Comparison of ENCODE assay signal across 4 cellular contexts in the genomic region with DNA sequence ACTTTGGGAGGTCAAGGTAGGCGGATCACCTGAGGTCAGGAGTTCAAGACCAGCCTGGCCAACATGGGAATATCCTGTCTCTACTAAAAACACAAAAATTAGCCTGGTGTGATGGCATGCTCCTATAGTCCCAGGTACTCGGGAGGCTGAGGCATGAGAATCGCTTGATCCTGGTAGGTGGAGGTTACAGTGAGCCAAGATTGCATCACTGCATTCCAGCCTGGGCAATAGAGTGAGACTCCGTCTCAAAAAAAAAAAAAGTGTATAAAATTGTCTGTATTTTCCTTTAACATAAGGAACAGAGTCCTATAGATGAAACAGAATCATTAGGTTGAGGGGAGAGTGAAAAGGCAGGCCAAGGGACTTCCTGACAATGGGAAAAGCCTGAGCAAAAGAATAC. TPM values are rescaled to one million over a fixed set of nuclear protein-coding genes. Genes with fewer than 3 reads are reported as not detected.
A peak's percentile ranks its signal among the peaks of the same experiment; 100 is the strongest.
DNase-seq lines count a peak whose midpoint lies in the region; ATAC-seq, FAIRE-seq and TF ChIP-seq lines count a peak whose summit lies in the region.
"Not testable (repeated sequence)": the region's sequence is repeated elsewhere in the genome, so short reads cannot be mapped to it uniquely, and the experiment has no call there.

No MANE protein-coding gene starts in this region.

- not testable (repeated sequence) for H3K4me3 ChIP-seq in HEK293 (ENCODE audit: low read depth, low read length); K562; HepG2 (replicated peaks in 1 of 3; ENCODE audit: insufficient read depth in 1 of 3, low read depth in 2 of 3, low read length in 3 of 3)

- intact Hi-C loops in K562 (cut with micrococcal nuclease); HepG2 (cut with micrococcal nuclease; ENCODE audit: unreplicated experiment): not testable (repeated sequence)

- H3K9ac ChIP-seq in K562 (ENCODE audit: insufficient read depth in 1 of 2, low read depth in 2 of 2, low read length in 2 of 2); HepG2 (ENCODE audit: insufficient read depth, low read depth, low read length): not testable (repeated sequence)

- H3K36me3 Mint-ChIP-seq in stimulated activated naive B cell treated with anti-CD40 and anti-IgM and Interleukin-4, amounts not matched to agents 10 μg/mL and 1 μg/mL and 100 μg/mL, for 72 hours: peaks cover 9 to 37% of the 10 kb centered on the region in 2 donors

- not testable (repeated sequence) for H3K9me3 Mint-ChIP-seq in stimulated activated naive B cell treated with anti-CD40 and anti-IgM and Interleukin-4, amounts not matched to agents 10 μg/mL and 1 μg/mL and 100 μg/mL, for 72 hours

- TF ChIP-seq RAD21 in K562 (CRISPR knock-in tag; conservative IDR thresholded peaks at IDR 0.05 in 1 of 2, IDR thresholded peaks at IDR 0.05 in 1 of 2); HepG2 (CRISPR knock-in tag; IDR thresholded peaks at IDR 0.05): not testable (repeated sequence)

- WGBS in K562 (ENCODE audit: insufficient coverage, low coverage, missing lambda C conversion rate): 4% methylated on average over 4 of the region's 4 CpGs
- WGBS in HepG2 (ENCODE audit: low lambda C conversion rate): 15% methylated on average over 4 of the region's 4 CpGs

- H3K9me1 ChIP-seq in K562 (ENCODE audit: control insufficient read depth, insufficient read depth, low read length): not testable (repeated sequence)

- not testable (repeated sequence) for H4K20me1 ChIP-seq in K562 (replicated peaks; ENCODE audit: control insufficient read depth, insufficient read depth, low read length); HepG2 (ENCODE audit: insufficient read depth, low read length)

- peak overlapping the region; percentile 9 for H3K27ac Mint-ChIP-seq in stimulated activated naive B cell treated with anti-CD40 and anti-IgM and Interleukin-4, amounts not matched to agents 10 μg/mL and 1 μg/mL and 100 μg/mL, for 72 hours

- not testable (repeated sequence) for H2AFZ ChIP-seq in K562 (ENCODE audit: low read depth, low read length); HepG2 (ENCODE audit: low read length)

- POLR2A ChIA-PET in HEK293 (lab: Yijun Ruan, JAX); K562 (lab: Yijun Ruan, JAX); HepG2 (lab: Yijun Ruan, JAX): not testable (repeated sequence)

- TF ChIP-seq EP300 in K562 (IDR thresholded peaks at IDR 0.05; ENCODE audit: low read length); HepG2 (IDR thresholded peaks at IDR 0.05; ENCODE audit: low read depth in 2 of 2, low read length in 2 of 2); HepG2 (CRISPR knock-in tag; IDR thresholded peaks at IDR 0.05; ENCODE audit: borderline replicate concordance): not testable (repeated sequence)

- TF ChIP-seq CTCF in HEK293 (tag by site-specific recombination; IDR thresholded peaks at IDR 0.05); K562 (IDR thresholded peaks at IDR 0.05 in 2 of 3, conservative IDR thresholded peaks at IDR 0.05 in 1 of 3; ENCODE audit: insufficient read depth in 2 of 3, low read depth in 1 of 3, low read length in 3 of 3); HepG2 (CRISPR knock-in tag; IDR thresholded peaks at IDR 0.05): not testable (repeated sequence)

- not testable (repeated sequence) for H3K4me2 ChIP-seq in K562 (ENCODE audit: insufficient read depth, low read length); HepG2 (ENCODE audit: low read depth, low read length)

- H3K9me3 ChIP-seq in HEK293 (ENCODE audit: control insufficient read depth, insufficient read depth, low read depth, low read length); K562 (replicated peaks; ENCODE audit: control insufficient read depth, insufficient read depth, low read depth, low read length); HepG2 (ENCODE audit: low read length): not testable (repeated sequence)

- H3K27me3 Mint-ChIP-seq in stimulated activated naive B cell treated with anti-CD40 and anti-IgM and Interleukin-4, amounts not matched to agents 10 μg/mL and 1 μg/mL and 100 μg/mL, for 72 hours: not testable (repeated sequence)

- H3K36me3 ChIP-seq in HEK293 (ENCODE audit: control insufficient read depth in 2 of 2, insufficient read depth in 1 of 2, low read length in 2 of 2); K562 (ENCODE audit: control insufficient read depth, insufficient read depth, low read length); HepG2 (replicated peaks in 1 of 2; ENCODE audit: control insufficient read depth in 1 of 2, insufficient read depth in 2 of 2, low read length in 2 of 2): not testable (repeated sequence)

- not testable (repeated sequence) for H3K4me3 Mint-ChIP-seq in stimulated activated naive B cell treated with anti-CD40 and anti-IgM and Interleukin-4, amounts not matched to agents 10 μg/mL and 1 μg/mL and 100 μg/mL, for 72 hours

- H3K4me1 Mint-ChIP-seq in stimulated activated naive B cell treated with anti-CD40 and anti-IgM and Interleukin-4, amounts not matched to agents 10 μg/mL and 1 μg/mL and 100 μg/mL, for 72 hours: peaks cover 23 to 48% of the 10 kb centered on the region in 2 donors

- H3K79me2 ChIP-seq in K562 (ENCODE audit: control insufficient read depth, insufficient read depth, low read length); HepG2 (ENCODE audit: insufficient read depth, low read length): not testable (repeated sequence)

- not testable (repeated sequence) for H3K27ac ChIP-seq in HEK293 (ENCODE audit: extremely low read depth, low read depth, low read length); K562 (ENCODE audit: extremely low read depth, low read depth, low read length); HepG2 (ENCODE audit: extremely low read length, insufficient read depth, low read length)

- in situ Hi-C loops in K562 (cut with MboI); HepG2 (cut with HindIII; ENCODE audit: extremely low pct_ligation_motif_present, low pct_unique_long_range_greater_than_20kb): not testable (repeated sequence)

- ATAC-seq in K562; HepG2; stimulated activated naive B cell treated with anti-CD40 and anti-IgM and Interleukin-4, amounts not matched to agents 10 μg/mL and 1 μg/mL and 100 μg/mL, for 72 hours (replicated peaks): not testable (repeated sequence)

- FAIRE-seq in K562 (lab: Jason Lieb, UNC); HepG2 (lab: Jason Lieb, UNC): not testable (repeated sequence)

- not testable (repeated sequence) for H3K4me1 ChIP-seq in HEK293 (ENCODE audit: control insufficient read depth, insufficient read depth, low read length); K562 (replicated peaks in 1 of 2; ENCODE audit: control insufficient read depth in 2 of 2, insufficient read depth in 2 of 2, low read length in 2 of 2)
- peaks cover 25% of the 10 kb centered on the region for H3K4me1 ChIP-seq in HepG2 (ENCODE audit: insufficient read depth, low read length)

- not testable (repeated sequence) for BruUV-seq in K562 (replicated peaks; lab: Mats Ljungman, UMichigan); HepG2 (replicated peaks; lab: Mats Ljungman, UMichigan)

- H3K27me3 ChIP-seq in K562 (ENCODE audit: control insufficient read depth in 2 of 2, insufficient read depth in 2 of 2, low read length in 2 of 2) (peaks cover 22 to 34% of the 10 kb centered on the region in 2 experiments; a peak in 4 of 5 replicates), HepG2 (ENCODE audit: control insufficient read depth in 1 of 2, insufficient read depth in 2 of 2, low read length in 2 of 2) (peaks cover 7 to 38% of the 10 kb centered on the region in 2 experiments; a peak in 4 of 5 replicates)

- TF ChIP-seq POLR2A in K562 (conservative IDR thresholded peaks at IDR 0.05); HepG2 (IDR thresholded peaks at IDR 0.05; ENCODE audit: insufficient read depth in 1 of 2, low read depth in 2 of 2, low read length in 2 of 2): not testable (repeated sequence)

- CTCF ChIA-PET in HEK293 (lab: Yijun Ruan, JAX); K562 (lab: Yijun Ruan, JAX; ENCODE audit: low intra/inter-chr PET ratio); HepG2 (lab: Yijun Ruan, JAX; ENCODE audit: low intra/inter-chr PET ratio, low total read pairs): not testable (repeated sequence)

- not testable (repeated sequence) for DNase-seq in K562 (ENCODE audit: extremely low read depth in 1 of 4, low spot score in 3 of 4); HepG2 (ENCODE audit: low spot score); stimulated activated naive B cell treated with anti-CD40 and anti-IgM and Interleukin-4, amounts not matched to agents 10 μg/mL and 1 μg/mL and 100 μg/mL, for 72 hours

RNA-seq across cellular contexts. Expression of gene PLCG2, which starts 16.8 kb away (rescaled TPM):
- 18.9 and 24.9 TPM in 2 replicates for total RNA-seq in K562 (2011; cell fraction: chromatin; rRNA removed; ENCODE audit: low replicate concordance)
- total RNA-seq in K562 (2011; cell fraction: nucleolus; rRNA removed): 10.9 and 11.8 TPM in 2 replicates
- 12.5 and 14.6 TPM in 2 replicates for total RNA-seq in K562 (2011; cell fraction: nucleoplasm; rRNA removed)
- total RNA-seq in K562 (2014; rRNA removed): 1.7 and 4.0 TPM in 2 replicates
- total RNA-seq in K562 (2014; rRNA removed; fragmentation: Illumina TruSeq; extraction: Trizol): 2.7 and 3.3 TPM in 2 replicates
- total RNA-seq in K562 (2015; rRNA removed; fragmentation: Illumina TruSeq; extraction: Trizol): 3.9 and 4.0 TPM in 2 replicates
- 7.1 and 8.6 TPM in 2 replicates for total RNA-seq in K562 (2021)
- polyA plus RNA-seq in K562 (2011; rRNA removed): 4.2 and 7.9 TPM in 2 replicates
- 3.7 and 4.9 TPM in 2 replicates for polyA plus RNA-seq in K562 (2011; cell fraction: cytosol; rRNA removed)
- polyA plus RNA-seq in K562 (2011; cell fraction: nucleus; rRNA removed): 15.0 and 22.1 TPM in 2 replicates
- 3.7 and 12.8 TPM in 2 replicates for polyA plus RNA-seq in K562 (2012)
- 2.6 and 3.1 TPM in 2 replicates for polyA plus RNA-seq in K562 (2014; fragmentation: Illumina TruSeq; extraction: Trizol)
- polyA plus RNA-seq in K562 (2014; fragmentation: Nextera tagmentation; extraction: Ambion mirVana): 1 to 10 TPM in 1 of 2 experiments, under 1 TPM in 1; 0.94 to 1.0 TPM
- 1.9 TPM in 2 replicates for polyA plus RNA-seq in K562 (2014; rRNA removed)
- 9.3 and 12.6 TPM in 2 replicates for polyA minus RNA-seq in K562 (2011; rRNA and poly(A)+ RNA removed)
- 8.3 and 9.6 TPM in 2 replicates for polyA minus RNA-seq in K562 (2011; cell fraction: cytosol; rRNA and poly(A)+ RNA removed)
- polyA minus RNA-seq in K562 (2011; cell fraction: nucleus; rRNA and poly(A)+ RNA removed): 11.0 and 21.5 TPM in 2 replicates
- 0.13 TPM in 1 of 2 replicates, not detected in the other for total RNA-seq in HepG2 (2016; rRNA removed; fragmentation: Illumina TruSeq; extraction: Trizol)
- total RNA-seq in HepG2 (2016; cell fraction: cytosol; rRNA removed; fragmentation: Illumina TruSeq; extraction: Trizol; ENCODE audit: low read depth): under 0.01 TPM in 1 of 2 replicates, not detected in the other
- 0.06 TPM in 1 of 2 replicates, not detected in the other for total RNA-seq in HepG2 (2016; cell fraction: insoluble cytoplasmic fraction; rRNA removed; fragmentation: Illumina TruSeq; extraction: Trizol)
- not detected in 2 replicates for total RNA-seq in HepG2 (2016; cell fraction: membrane; rRNA removed; fragmentation: Illumina TruSeq; extraction: Trizol)
- total RNA-seq in HepG2 (2016; cell fraction: nucleus; rRNA removed; fragmentation: Illumina TruSeq; extraction: Trizol): not detected in 2 replicates
- 0.18 and 0.63 TPM in 2 replicates for polyA plus RNA-seq in HepG2 (2011; rRNA removed)
- polyA plus RNA-seq in HepG2 (2011; cell fraction: cytosol; rRNA removed): 0.31 and 0.46 TPM in 2 replicates
- 1.1 and 2.2 TPM in 2 replicates for polyA plus RNA-seq in HepG2 (2011; cell fraction: nucleus; rRNA removed)
- polyA plus RNA-seq in HepG2 (2012): 1.6 and 2.5 TPM in 2 replicates
- polyA plus RNA-seq in HepG2 (2016; cell fraction: cytosol; fragmentation: Illumina TruSeq; extraction: Trizol; ENCODE audit: low read depth): not detected in 2 replicates
- not detected in 2 replicates for polyA plus RNA-seq in HepG2 (2016; cell fraction: insoluble cytoplasmic fraction; fragmentation: Illumina TruSeq; extraction: Trizol; ENCODE audit: low read depth)
- not detected in 2 replicates for polyA plus RNA-seq in HepG2 (2016; cell fraction: membrane; fragmentation: Illumina TruSeq; extraction: Trizol; ENCODE audit: low read depth)
- polyA plus RNA-seq in HepG2 (2016; cell fraction: nucleus; fragmentation: Illumina TruSeq; extraction: Trizol; ENCODE audit: insufficient read depth, low read depth): not detected in 2 replicates
- polyA minus RNA-seq in HepG2 (2011; rRNA and poly(A)+ RNA removed; ENCODE audit: low replicate concordance): 4.0 and 7.0 TPM in 2 replicates
- not detected in 2 replicates for polyA minus RNA-seq in HepG2 (2011; cell fraction: cytosol; rRNA and poly(A)+ RNA removed)
- 1.1 and 2.3 TPM in 2 replicates for polyA minus RNA-seq in HepG2 (2011; cell fraction: nucleus; rRNA and poly(A)+ RNA removed)
